ENCODE assay signal across 22 cellular contexts in the genomic region with DNA sequence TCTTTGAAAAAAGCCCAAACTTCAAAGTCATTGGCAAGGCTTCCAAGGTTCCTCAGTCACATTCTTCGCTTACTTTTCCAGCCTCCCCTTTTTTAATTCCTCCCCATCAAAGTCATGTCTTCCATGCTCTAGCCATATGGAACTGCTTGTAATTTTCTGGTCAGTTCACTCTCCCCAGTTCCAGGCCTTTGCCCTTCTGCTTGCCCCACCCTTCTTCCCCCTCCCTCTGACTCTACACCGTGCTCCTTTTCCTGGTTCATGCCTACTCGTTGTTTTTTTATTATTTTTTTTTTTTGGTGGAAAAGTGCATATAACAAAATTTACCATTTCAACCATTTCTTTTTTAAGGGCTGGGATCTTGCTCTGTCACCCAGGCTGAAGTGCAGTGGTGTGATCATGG.
A peak's percentile ranks its signal among the peaks of the same experiment; 100 is the strongest.
DNase-seq lines count a peak whose midpoint lies in the region; ATAC-seq and TF ChIP-seq lines count a peak whose summit lies in the region.
"Had no signal": no experiment of that assay in that cellular context is flagged by ENCODE, and none has a peak within 500 bp of the region (broad histone marks: within the 10 kb centered on the region; RNA-seq: fewer than 3 reads in every experiment).

No MANE protein-coding gene starts in this region.

- no peaks in the 10 kb centered on the region for H3K27me3 ChIP-seq in colonic mucosa
- no peaks in the 10 kb centered on the region for H3K27me3 ChIP-seq in transverse colon
- H3K27me3 ChIP-seq: BE2C, BLaER1 had no signal

- H3K27ac ChIP-seq in colonic mucosa (no peak overlapping the region), transverse colon (no peak overlapping the region)
- H3K27ac ChIP-seq: 22Rv1, A549, BLaER1 had no signal

- H3K4me1 ChIP-seq in colonic mucosa (no peaks in the 10 kb centered on the region), mucosa of descending colon (ENCODE audit: low read depth) (peaks cover 10% of the 10 kb centered on the region), transverse colon (peaks cover 0 to 23% (median 9%) of the 10 kb centered on the region in 4 donors)
- H3K4me1 ChIP-seq: A549, BLaER1 had no signal

- in situ Hi-C loops in transverse colon (cut with MboI; ENCODE audit: low pct_ligation_motif_present in 1 of 4, low pct_unique_long_range_greater_than_20kb in 1 of 4, low sequenced_read_pairs in 3 of 4) = no loop called here

- ATAC-seq in mucosa of descending colon (peak; percentile 60), GM18909 (IDR thresholded peaks at IDR 0.05; ENCODE audit: poor library complexity, unreplicated experiment) (no peak)
- ATAC-seq: A549, GM12878 had no signal

- no peak for TF ChIP-seq EP300 in transverse colon (IDR thresholded peaks at IDR 0.05; ENCODE audit: low read depth)

- peak; percentile 50 for DNase-seq in colonic mucosa
- peak in 1 of 3 donors; percentile 55 for DNase-seq in mucosa of descending colon
- DNase-seq in transverse colon = peak; percentile 25
- no peak for DNase-seq in inferior parietal cortex (ENCODE audit: extremely low spot score)
- DNase-seq: BE2C; C1 segment of cervical spinal cord; CD4-positive, alpha-beta memory T cell; CD4-positive, CD25-positive, alpha-beta regulatory T cell; CD8-positive, alpha-beta memory T cell; COR-L47; DMS 273 treated with DMSO at 0.1 percent for 48 hours; DMS153; DMS53; DMS79; DND-41; EL; GDM1 had no signal

- H3K36me3 ChIP-seq in colonic mucosa (no peaks in the 10 kb centered on the region), mucosa of descending colon (ENCODE audit: low read depth) (no peaks in the 10 kb centered on the region), transverse colon (no peaks in the 10 kb centered on the region)
- H3K36me3 ChIP-seq: BE2C, BLaER1 had no signal

- no peak overlapping the region for H3K9ac ChIP-seq in colonic mucosa (ENCODE audit: low read depth in 2 of 2, low read length in 2 of 2)
- H3K9ac ChIP-seq: BLaER1 had no signal

- TF ChIP-seq POLR2A in transverse colon (IDR thresholded peaks at IDR 0.05) = no peak

- WGBS in transverse colon (ENCODE audit: low coverage in 1 of 2), 2 donors = 53 to 58% methylated on average over 3 of the region's 3 CpGs

- intact Hi-C loops in colonic mucosa (cut with DNase I) = no loop called here
- intact Hi-C loops in mucosa of descending colon (cut with DNase I, micrococcal nuclease) = no loop called here
- intact Hi-C loops in transverse colon (cut with DNase I; ENCODE audit: low total_unique reads) = loop anchor here (10.0 kb wide), 1 partner anchor 97 kb away; no protein-coding TSS in a partner anchor

- TF ChIP-seq CTCF in colonic mucosa (IDR thresholded peaks at IDR 0.05) (no peak), mucosa of descending colon (IDR thresholded peaks at IDR 0.05) (no peak), transverse colon (IDR thresholded peaks at IDR 0.05) (no peak)

- H3K4me3 ChIP-seq in colonic mucosa = no peak overlapping the region
- no peak overlapping the region for H3K4me3 ChIP-seq in mucosa of descending colon
- H3K4me3 ChIP-seq in transverse colon = no peak overlapping the region
- H3K4me3 ChIP-seq: A549, BLaER1, GM12878 had no signal

- H3K9me3 ChIP-seq in colonic mucosa (no peaks in the 10 kb centered on the region), mucosa of descending colon (no peaks in the 10 kb centered on the region), transverse colon (no peaks in the 10 kb centered on the region)
- H3K9me3 ChIP-seq: A549, BE2C, BLaER1 had no signal
